ENCODE assay signal across 8 cellular contexts in the genomic region with DNA sequence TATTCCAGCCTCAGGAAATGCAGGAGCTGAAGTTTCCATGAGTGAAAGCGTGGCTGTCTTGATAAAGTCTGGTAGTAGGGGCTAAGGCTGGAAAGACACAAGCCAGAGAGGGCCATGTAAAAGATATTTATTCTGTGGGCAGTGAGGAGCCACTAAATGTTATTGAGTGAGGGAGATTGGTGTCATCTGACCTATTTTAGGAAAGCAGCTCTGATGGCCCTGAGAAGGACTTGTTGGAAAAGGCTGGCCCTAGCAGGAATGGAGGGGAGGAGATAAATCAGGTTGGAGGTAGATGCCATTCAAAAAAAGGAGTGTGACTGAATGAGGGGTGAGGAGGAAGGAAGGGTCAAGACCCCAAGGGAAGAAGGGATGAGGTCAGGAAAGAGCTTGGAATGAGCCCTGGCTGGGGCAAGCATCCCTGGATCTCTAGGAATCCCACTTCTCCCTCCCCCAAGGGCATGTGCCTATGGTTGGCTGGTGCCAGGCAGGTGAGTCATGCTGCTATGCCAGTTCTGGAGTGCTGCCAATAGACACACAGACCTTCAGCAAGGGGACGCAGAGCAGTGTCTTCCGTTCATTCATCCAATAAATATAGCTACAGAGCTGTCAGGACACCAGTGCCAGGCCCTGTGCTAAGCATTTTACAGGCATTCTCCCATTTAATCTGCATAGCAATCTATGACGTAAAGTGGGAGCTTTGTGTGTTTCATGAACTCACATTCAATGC. TPM values are rescaled to one million over a fixed set of nuclear protein-coding genes. Genes with fewer than 3 reads are reported as not detected.
DNase-seq lines count a peak whose midpoint lies in the region; ATAC-seq and TF ChIP-seq lines count a peak whose summit lies in the region.

No MANE protein-coding gene starts in this region.

- peaks cover 0 to 12% of the 10 kb centered on the region in 2 donors for H3K36me3 ChIP-seq in lung (ENCODE audit: control insufficient read depth in 2 of 2, insufficient read depth in 2 of 2, low read length in 2 of 2)

- peak overlapping the region; percentile 65 to 97 for H3K27ac ChIP-seq in lung (ENCODE audit: low read depth in 1 of 2, low read length in 1 of 2)

- DNase-seq in Daoy (ENCODE audit: low read depth) (peak; percentile 89), NCI-H2171 (lab: John Stamatoyannopoulos, UW) (peak; percentile 56), choroid plexus epithelial cell (ENCODE audit: low read depth) (peak; percentile 35), lung (ENCODE audit: low spot score) (peak; percentile 80)

- peaks cover 2 to 14% of the 10 kb centered on the region in 2 donors for H3K4me1 ChIP-seq in lung (ENCODE audit: control insufficient read depth in 2 of 2, insufficient read depth in 2 of 2, low read length in 2 of 2)

- no peak for TF ChIP-seq CTCF in choroid plexus epithelial cell (conservative IDR thresholded peaks at IDR 0.05; ENCODE audit: low read depth, low read length)
- TF ChIP-seq CTCF in lung (IDR thresholded peaks at IDR 0.05; ENCODE audit: control extremely low read depth, extremely low read depth): no peak

- ATAC-seq in lung (ENCODE audit: insufficient read depth, low FRiP score) (no peak), GM21528 (IDR thresholded peaks at IDR 0.05; ENCODE audit: low FRiP score, unreplicated experiment) (no peak), GM21786 (IDR thresholded peaks at IDR 0.05; ENCODE audit: unreplicated experiment) (no peak), GM18907 (IDR thresholded peaks at IDR 0.05; ENCODE audit: unreplicated experiment) (no peak), HG02571 (IDR thresholded peaks at IDR 0.05; ENCODE audit: unreplicated experiment) (no peak)

- no peak overlapping the region for H3K4me3 ChIP-seq in choroid plexus epithelial cell (ENCODE audit: low read depth, low read length)
- no peak overlapping the region for H3K4me3 ChIP-seq in lung

- peaks cover 0 to 4% of the 10 kb centered on the region in 2 donors for H3K9me3 ChIP-seq in lung (ENCODE audit: control insufficient read depth in 2 of 2, insufficient read depth in 1 of 2, low read length in 1 of 2)

- 55 to 67% methylated on average over 4 of the region's 4 CpGs for WGBS in lung, 2 donors

- H3K27me3 ChIP-seq in lung (ENCODE audit: control insufficient read depth, insufficient read depth): no peaks in the 10 kb centered on the region

RNA-seq across cellular contexts. Expression of a gene that starts 2.0 kb away (rescaled TPM):
- not detected in 2 replicates for total RNA-seq in Daoy (2014; rRNA removed; shearing (Covaris generic))
- total RNA-seq in lung: 1 to 10 TPM in 1 of 2 donors, not detected in 1; 3.1 TPM
- 1 to 10 TPM; 1.2 to 3.0 TPM for polyA plus RNA-seq in lung

RNA-seq across cellular contexts. Expression of a gene that starts 9.7 kb away (rescaled TPM):
- not detected in 2 replicates for total RNA-seq in Daoy (2014; rRNA removed; shearing (Covaris generic))
- 1 to 10 TPM in 1 of 2 donors, under 1 TPM in 1; 0.63 to 2.3 TPM for total RNA-seq in lung
- polyA plus RNA-seq in lung: under 1 TPM; 0.30 to 0.91 TPM

RNA-seq across cellular contexts. Expression of a gene that starts 15.0 kb away (rescaled TPM):
- total RNA-seq in Daoy (2014; rRNA removed; shearing (Covaris generic)): not detected in 2 replicates
- total RNA-seq in lung: under 1 TPM in 1 of 2 donors, not detected in 1; 0.21 TPM
- polyA plus RNA-seq in lung: not detected

RNA-seq across cellular contexts. Expression of a gene that starts 58.8 kb away (rescaled TPM):
- total RNA-seq in Daoy (2014; rRNA removed; shearing (Covaris generic)): 1.6 and 3.4 TPM in 2 replicates
- total RNA-seq in lung: 10 to 100 TPM in 1 of 2 donors, 1 to 10 TPM in 1; 5.7 to 16.1 TPM
- polyA plus RNA-seq in lung: 1 to 10 TPM; 4.1 to 8.3 TPM

Comparison
In these comparisons a context has a peak if more than half of its experiments do, and no peak if none do; other contexts are left out.
1. DNase-seq: peak in every context shown above with its lines; median percentile 89 in Daoy; 80 in lung; 56 in NCI-H2171; 35 in choroid plexus epithelial cell.